Comparison of ENCODE assay signal across 8 cellular contexts in the genomic region with DNA sequence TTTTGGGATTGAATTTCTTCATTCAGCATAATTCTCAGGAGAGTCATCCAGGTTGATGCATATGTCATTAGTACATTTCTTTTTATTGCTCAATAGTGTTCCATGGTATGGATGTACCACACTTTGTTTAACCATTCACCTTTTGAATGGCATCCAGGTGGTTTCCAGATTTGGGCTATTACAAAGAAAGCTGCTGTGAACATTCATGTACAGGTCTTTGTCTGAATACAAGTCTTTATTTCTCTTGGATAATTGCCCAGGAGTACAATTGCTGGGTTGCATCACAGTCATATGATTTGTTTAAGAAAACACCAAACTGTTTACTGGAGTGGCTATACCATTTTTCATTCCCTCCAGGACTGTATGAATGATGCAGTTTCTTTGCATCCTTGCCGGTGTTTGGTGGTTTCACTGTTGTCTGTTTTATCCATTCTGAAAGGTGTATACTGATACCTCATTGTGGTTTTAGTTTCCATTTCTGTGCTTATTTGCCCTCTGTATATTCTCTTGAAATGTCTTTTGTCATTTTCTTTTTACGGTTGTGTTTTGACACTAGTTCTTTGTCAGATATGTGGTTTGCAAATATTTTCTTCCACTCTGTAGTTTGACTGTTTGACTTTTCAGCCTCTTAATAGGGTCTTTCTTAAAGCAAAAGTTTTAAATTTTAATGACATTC. TPM values are rescaled to one million over a fixed set of nuclear protein-coding genes. Genes with fewer than 3 reads are reported as not detected.
A peak's percentile ranks its signal among the peaks of the same experiment; 100 is the strongest.
DNase-seq lines count a peak whose midpoint lies in the region; ATAC-seq lines count a peak whose summit lies in the region.

No MANE protein-coding gene starts in this region.

- no peaks in the 10 kb centered on the region for H3K27me3 Mint-ChIP-seq in CD4-positive, CD25-positive, alpha-beta regulatory T cell

- H3K27me3 ChIP-seq in CD4-positive, CD25-positive, alpha-beta regulatory T cell (ENCODE audit: control insufficient read depth, insufficient read depth, low read length), result no peaks in the 10 kb centered on the region

- peak overlapping the region in 1 of 4 donors; percentile 48 for H3K4me3 Mint-ChIP-seq in CD4-positive, CD25-positive, alpha-beta regulatory T cell

- peaks cover 29 to 50% (median 41%) of the 10 kb centered on the region in 4 donors for H3K4me1 Mint-ChIP-seq in CD4-positive, CD25-positive, alpha-beta regulatory T cell

- H3K27ac ChIP-seq in CD4-positive, CD25-positive, alpha-beta regulatory T cell (ENCODE audit: insufficient read depth, low read length, poor library complexity, severe bottlenecking), result no peak overlapping the region
- no peak overlapping the region for H3K27ac ChIP-seq in caudate nucleus (ENCODE audit: low read depth, low read length)

- peak in 1 of 3 donors; percentile 65 for DNase-seq in CD4-positive, CD25-positive, alpha-beta regulatory T cell
- peak; percentile 89 for DNase-seq in NCI-H774 (lab: John Stamatoyannopoulos, UW)
- DNase-seq in fibroblast of the conjunctiva (ENCODE audit: low read depth), result peak; percentile 50
- no peak for DNase-seq in epidermal melanocyte (ENCODE audit: insufficient read length, low spot score)
- no peak for DNase-seq in caudate nucleus (lab: John Stamatoyannopoulos, UW)
- no peak for DNase-seq in ACHN

- no peak overlapping the region for H3K27ac Mint-ChIP-seq in CD4-positive, CD25-positive, alpha-beta regulatory T cell

- peak overlapping the region; percentile 23 for H3K4me3 ChIP-seq in CD4-positive, CD25-positive, alpha-beta regulatory T cell (ENCODE audit: low read depth, low read length)

- peaks cover 42% of the 10 kb centered on the region for H3K36me3 Mint-ChIP-seq in CD4-positive, CD25-positive, alpha-beta regulatory T cell

- H3K4me1 ChIP-seq in CD4-positive, CD25-positive, alpha-beta regulatory T cell (ENCODE audit: control insufficient read depth, insufficient read depth, low read length, poor library complexity, severe bottlenecking), result peaks cover 4% of the 10 kb centered on the region

- peaks cover 0 to 1% (median 0%) of the 10 kb centered on the region in 7 donors for H3K9me3 Mint-ChIP-seq in CD4-positive, CD25-positive, alpha-beta regulatory T cell

- in situ Hi-C loops in ACHN (cut with HindIII; ENCODE audit: low pct_ligation_motif_present, low pct_unique_long_range_greater_than_20kb, low sequenced_read_pairs), result no loop called here

- no peak for ATAC-seq in CD4-positive, CD25-positive, alpha-beta regulatory T cell (ENCODE audit: low read depth in 2 of 2)
- peak; percentile 97 for ATAC-seq in GM19025 (IDR thresholded peaks at IDR 0.05; ENCODE audit: low read depth, unreplicated experiment)
- ATAC-seq in HG03066 (IDR thresholded peaks at IDR 0.05; ENCODE audit: low read depth, unreplicated experiment), result peak; percentile 97

- no peaks in the 10 kb centered on the region for H3K9me3 ChIP-seq in CD4-positive, CD25-positive, alpha-beta regulatory T cell (ENCODE audit: control insufficient read depth in 2 of 2, low read length in 2 of 2)

- peaks cover 42% of the 10 kb centered on the region for H3K36me3 ChIP-seq in CD4-positive, CD25-positive, alpha-beta regulatory T cell (ENCODE audit: control insufficient read depth, insufficient read depth, low read length)

RNA-seq across cellular contexts. Expression of a gene that starts 8.8 kb away (rescaled TPM):
- total RNA-seq in CD4-positive, CD25-positive, alpha-beta regulatory T cell, result 28.3 TPM
- polyA plus RNA-seq in CD4-positive, CD25-positive, alpha-beta regulatory T cell, result 10 to 100 TPM; 26.1 to 39.4 (median 33.5) TPM

Comparison
In these comparisons a context has a peak if more than half of its experiments do, and no peak if none do; other contexts are left out.
1. ATAC-seq: peak in GM19025 (single experiment) and HG03066 (single experiment); none in CD4-positive, CD25-positive, alpha-beta regulatory T cell (0 of 2).
2. DNase-seq: peak in NCI-H774 (single experiment) and fibroblast of the conjunctiva (single experiment); none in epidermal melanocyte (single experiment), caudate nucleus (0 of 61) and ACHN (single experiment).